ENCODE assay signal across 9 cellular contexts in the genomic region with DNA sequence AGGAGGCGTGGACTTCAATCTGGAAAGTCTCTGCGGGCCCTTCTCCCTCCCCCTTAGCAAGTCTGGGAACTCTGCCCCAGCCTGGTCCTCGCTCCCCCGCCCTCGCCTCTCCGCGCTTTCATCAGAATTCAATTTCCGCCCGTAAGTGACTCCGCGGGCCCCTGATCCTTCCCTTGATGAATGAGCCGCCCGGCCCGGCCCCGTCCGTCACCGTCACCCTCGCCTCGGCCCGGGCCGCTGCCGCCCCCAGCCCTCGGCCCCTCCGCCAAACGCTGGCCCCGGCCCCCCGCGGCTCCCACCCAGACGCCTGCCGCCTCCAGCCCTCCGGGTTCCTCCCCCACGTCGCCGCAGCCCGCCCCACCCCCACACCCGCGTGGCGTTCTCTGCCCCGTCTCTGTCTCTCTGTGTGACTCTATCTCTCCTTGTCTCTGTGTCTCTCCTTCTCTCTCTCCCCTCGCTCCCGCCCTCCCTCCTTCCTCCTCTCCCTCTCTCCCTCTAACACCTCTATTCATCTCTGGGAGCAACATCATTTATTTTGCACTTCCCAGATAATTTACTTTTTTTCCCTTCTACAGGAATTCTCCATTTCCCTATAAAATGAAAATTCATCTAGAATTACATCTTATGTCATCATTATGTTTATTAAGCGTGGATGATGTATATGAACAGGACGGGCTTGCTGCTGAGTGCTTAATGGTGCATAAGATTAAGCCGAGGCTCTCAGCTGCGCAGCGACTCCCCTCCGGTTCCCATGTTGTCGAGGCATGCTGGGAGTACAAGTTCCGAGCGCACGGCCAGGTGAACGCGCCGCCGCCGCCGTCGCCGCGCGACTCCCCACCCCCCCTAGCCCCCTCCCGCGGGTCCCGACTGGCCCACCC.
A peak's percentile ranks its signal among the peaks of the same experiment; 100 is the strongest.
DNase-seq lines count a peak whose midpoint lies in the region; ATAC-seq and TF ChIP-seq lines count a peak whose summit lies in the region.
"Had no signal": no experiment of that assay in that cellular context is flagged by ENCODE, and none has a peak within 500 bp of the region (broad histone marks: within the 10 kb centered on the region; RNA-seq: fewer than 3 reads in every experiment).

No MANE protein-coding gene starts in this region.

- CTCF ChIA-PET in Panc1 (lab: Charles Lee), result no interaction called here

- no peak overlapping the region for H3K9ac ChIP-seq in parathyroid adenoma

- in situ Hi-C loops in Panc1 (cut with HindIII; ENCODE audit: low pct_unique_long_range_greater_than_20kb, low sequenced_read_pairs), result no loop called here

- H3K4me1 Mint-ChIP-seq in brain, result peaks cover 29% of the 10 kb centered on the region

- H3K36me3 ChIP-seq in Panc1 (ENCODE audit: control insufficient read depth, insufficient read depth, low read length) (no peaks in the 10 kb centered on the region; the same call in 1 of the 2 replicates), parathyroid adenoma (ENCODE audit: control insufficient read depth, insufficient read depth, low read length) (no peaks in the 10 kb centered on the region)

- peak overlapping the region; percentile 17 for H2AFZ ChIP-seq in parathyroid adenoma

- H3K27me3 ChIP-seq in Panc1 (ENCODE audit: control insufficient read depth, insufficient read depth, low read length), result peaks cover 25% of the 10 kb centered on the region
- peaks cover 4% of the 10 kb centered on the region for H3K27me3 ChIP-seq in parathyroid adenoma (ENCODE audit: control insufficient read depth, insufficient read depth, low read length)

- peak overlapping the region; percentile 80 to 85 (median 81) for H3K4me3 Mint-ChIP-seq in brain

- H3K4me1 ChIP-seq in Panc1 (ENCODE audit: control insufficient read depth, insufficient read depth, low read length) (peaks cover 9% of the 10 kb centered on the region), parathyroid adenoma (no peaks in the 10 kb centered on the region)

- no peaks in the 10 kb centered on the region for H3K36me3 Mint-ChIP-seq in brain

- no peaks in the 10 kb centered on the region for H3K9me3 ChIP-seq in Panc1 (ENCODE audit: control insufficient read depth, insufficient read depth, low read depth, low read length)
- H3K9me3 ChIP-seq in parathyroid adenoma (ENCODE audit: control insufficient read depth, low read length), result no peaks in the 10 kb centered on the region

- no peak for TF ChIP-seq CTCF in Panc1 (IDR thresholded peaks at IDR 0.05)
- TF ChIP-seq CTCF in brain (conservative IDR thresholded peaks at IDR 0.05), result no peak
- TF ChIP-seq CTCF in parathyroid adenoma (IDR thresholded peaks at IDR 0.05), result no peak

- H3K27ac ChIP-seq in Panc1 (ENCODE audit: low read length), result no peak overlapping the region
- H3K27ac ChIP-seq in parathyroid adenoma, result no peak overlapping the region
- H3K27ac ChIP-seq: epithelial cell of prostate had no signal

- peak overlapping the region in 3 of 5 experiments; percentile 57 to 89 (median 72) for H3K27ac Mint-ChIP-seq in brain

- no peaks in the 10 kb centered on the region for H3K79me2 ChIP-seq in parathyroid adenoma

- ATAC-seq in Panc1, result peak; percentile 54; the same call in 1 of the 2 replicates
- no peak for ATAC-seq in GM21528 (IDR thresholded peaks at IDR 0.05; ENCODE audit: low FRiP score, unreplicated experiment)
- no peak for ATAC-seq in GM18868 (IDR thresholded peaks at IDR 0.05; ENCODE audit: unreplicated experiment)
- no peak for ATAC-seq in HG02759 (IDR thresholded peaks at IDR 0.05; ENCODE audit: unreplicated experiment)

- H3K4me3 ChIP-seq in Panc1 (ENCODE audit: low read depth in 2 of 2, low read length in 2 of 2) (peak overlapping the region; percentile 16 to 25; a peak in 3 of 4 replicates), parathyroid adenoma (ENCODE audit: low read depth, low read length) (no peak overlapping the region)

- no TSS peak for BruUV-seq in Panc1 (replicated peaks; lab: Mats Ljungman, UMichigan)

- H3K27me3 Mint-ChIP-seq in brain, result peaks cover 85% of the 10 kb centered on the region

- peaks cover 0 to 24% (median 4%) of the 10 kb centered on the region in 5 experiments for H3K9me3 Mint-ChIP-seq in brain

- intact Hi-C loops in Panc1 (cut with micrococcal nuclease; ENCODE audit: unreplicated experiment), result no loop called here

- no peak overlapping the region for H3K4me2 ChIP-seq in parathyroid adenoma (ENCODE audit: low read length)

- POLR2A ChIA-PET in Panc1 (lab: Charles Lee), result no interaction called here

- peak; percentile 20 for DNase-seq in EH (ENCODE audit: low read depth)
- DNase-seq in Panc1 (ENCODE audit: low read depth, low spot score), result no peak
- no peak for DNase-seq in inferior parietal cortex (ENCODE audit: extremely low spot score)
